In genomic region chr3:168024537-168024941, GRCh38 we compare ENCODE assay signal across 8 cellular contexts.
DNase-seq lines count a peak whose midpoint lies in the region; TF ChIP-seq lines count a peak whose summit lies in the region.

No MANE protein-coding gene starts in this region.

- no peak overlapping the region for H3K4me2 ChIP-seq in neural progenitor cell

- H3K36me3 Mint-ChIP-seq in chondrocyte (ENCODE audit: low read depth), result peaks cover 37% of the 10 kb centered on the region
- peaks cover 41% of the 10 kb centered on the region for H3K36me3 Mint-ChIP-seq in neural progenitor cell

- H3K4me1 Mint-ChIP-seq in chondrocyte (ENCODE audit: low read depth), result peaks cover 20% of the 10 kb centered on the region
- H3K4me1 Mint-ChIP-seq in neural progenitor cell, result no peaks in the 10 kb centered on the region

- no peak overlapping the region for H3K27ac ChIP-seq in neural progenitor cell
- no peak overlapping the region for H3K27ac ChIP-seq in caudate nucleus (ENCODE audit: low read depth, low read length)

- H3K4me1 ChIP-seq in neural progenitor cell, result no peaks in the 10 kb centered on the region

- H3K9ac ChIP-seq in neural progenitor cell, result no peak overlapping the region

- H3K9me3 Mint-ChIP-seq in chondrocyte (ENCODE audit: low read depth), result no peaks in the 10 kb centered on the region
- H3K9me3 Mint-ChIP-seq in neural progenitor cell, result no peaks in the 10 kb centered on the region

- H3K4me3 Mint-ChIP-seq in chondrocyte (ENCODE audit: unreplicated experiment), result no peak overlapping the region
- no peak overlapping the region for H3K4me3 Mint-ChIP-seq in neural progenitor cell

- H3K79me2 ChIP-seq in neural progenitor cell (ENCODE audit: low read depth), result no peaks in the 10 kb centered on the region

- H2AFZ ChIP-seq in neural progenitor cell (replicated peaks), result no peak overlapping the region

- no peaks in the 10 kb centered on the region for H3F3A ChIP-seq in neural progenitor cell (ENCODE audit: low read depth)

- H3K9me3 ChIP-seq in neural progenitor cell (ENCODE audit: low read depth), result no peaks in the 10 kb centered on the region

- H3K27me3 ChIP-seq in neural progenitor cell, result no peaks in the 10 kb centered on the region

- H3K36me3 ChIP-seq in neural progenitor cell, result no peaks in the 10 kb centered on the region

- no peaks in the 10 kb centered on the region for H4K20me1 ChIP-seq in neural progenitor cell (ENCODE audit: low read depth)

- TF ChIP-seq CTCF in HFF-Myc (IDR thresholded peaks at IDR 0.05; ENCODE audit: low read depth, low read length, missing control alignments), result no peak
- TF ChIP-seq CTCF in chondrocyte (IDR thresholded peaks at IDR 0.05), result no peak
- TF ChIP-seq CTCF in neural progenitor cell (IDR thresholded peaks at IDR 0.05), result no peak

- no peak overlapping the region for H3K4me3 ChIP-seq in HFF-Myc (replicated peaks; ENCODE audit: low read depth, low read length)
- H3K4me3 ChIP-seq in neural progenitor cell, result no peak overlapping the region

- peak overlapping the region; percentile 79 for H3K27ac Mint-ChIP-seq in chondrocyte (ENCODE audit: unreplicated experiment)
- no peak overlapping the region for H3K27ac Mint-ChIP-seq in neural progenitor cell

- H3K27me3 Mint-ChIP-seq in chondrocyte (ENCODE audit: low read depth) (no peaks in the 10 kb centered on the region), neural progenitor cell (ENCODE audit: insufficient read depth, low read depth) (peaks cover 3% of the 10 kb centered on the region)

- DNase-seq in AG20443 (ENCODE audit: low spot score), result peak; percentile 69
- peak; percentile 94 for DNase-seq in HFF-Myc (ENCODE audit: extremely low read depth, low read depth)
- peak; percentile 98 for DNase-seq in NCI-H69 (lab: John Stamatoyannopoulos, UW)
- no peak for DNase-seq in chondrocyte (ENCODE audit: low spot score)
- DNase-seq in renal cortical epithelial cell (ENCODE audit: low read depth), result peak; percentile 75
- no peak for DNase-seq in cerebellar nuclear complex (lab: John Stamatoyannopoulos, UW)
- no peak for DNase-seq in neural progenitor cell (ENCODE audit: low spot score)
- no peak for DNase-seq in caudate nucleus (lab: John Stamatoyannopoulos, UW)

Comparison
In these comparisons a context has a peak if more than half of its experiments do, and no peak if none do; other contexts are left out.
1. DNase-seq: peak in AG20443 (single experiment), HFF-Myc (single experiment), NCI-H69 (single experiment) and renal cortical epithelial cell (single experiment); none in chondrocyte (single experiment), cerebellar nuclear complex (0 of 2), neural progenitor cell (single experiment) and caudate nucleus (0 of 61).